ENCODE assay signal across 1 cellular context in the genomic region with DNA sequence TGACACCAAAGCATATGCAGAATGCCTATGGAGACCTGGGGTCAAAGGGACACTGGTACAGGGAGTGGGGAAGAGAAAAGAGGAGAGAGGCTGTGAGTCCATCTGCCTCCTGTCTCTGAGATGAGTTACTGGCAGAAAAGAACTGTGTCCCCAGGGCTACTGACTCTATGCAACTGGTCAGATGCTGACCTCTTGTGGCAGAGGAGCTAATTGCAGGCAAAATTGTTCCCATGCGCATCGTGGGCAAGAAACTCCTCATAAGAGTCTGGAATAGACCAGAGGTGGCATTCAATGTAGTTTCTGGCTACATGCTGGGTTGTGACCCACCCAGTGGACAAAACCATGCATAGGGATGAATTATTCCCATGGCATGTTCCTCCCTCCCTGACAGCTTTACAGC.
TF ChIP-seq lines count a peak whose summit lies in the region.

No MANE protein-coding gene starts in this region.

TF ChIP-seq in HepG2, 621 proteins besides CTCF, POLR2A, EP300 and RAD21:
- TF ChIP-seq SALL1 (CRISPR knock-in tag; IDR thresholded peaks at IDR 0.05) = 0 out of 2 replicates have a peak, but pooled peaks have one; percentile 11
- TF ChIP-seq NPAS2 (CRISPR knock-in tag; IDR thresholded peaks at IDR 0.05; ENCODE audit: borderline replicate concordance) = no peak
- TF ChIP-seq STAG1 (CRISPR knock-in tag; IDR thresholded peaks at IDR 0.05) = peak; percentile 63
- TF ChIP-seq ZBTB8A (CRISPR knock-in tag; IDR thresholded peaks at IDR 0.05; ENCODE audit: borderline replicate concordance, low read depth) = no peak
- TF ChIP-seq LCORL (IDR thresholded peaks at IDR 0.05) = no peak
- no peak for TF ChIP-seq LCORL (CRISPR knock-in tag; IDR thresholded peaks at IDR 0.05)
- TF ChIP-seq ELF4 (CRISPR knock-in tag; IDR thresholded peaks at IDR 0.05; ENCODE audit: borderline replicate concordance) = no peak
- no peak for TF ChIP-seq ZFP90 (CRISPR knock-in tag; IDR thresholded peaks at IDR 0.05; ENCODE audit: borderline replicate concordance)
- peak; percentile 53 for TF ChIP-seq XRCC5 (optimal IDR thresholded peaks at IDR 0.05; ENCODE audit: low read length)
- TF ChIP-seq, protein P1, sequence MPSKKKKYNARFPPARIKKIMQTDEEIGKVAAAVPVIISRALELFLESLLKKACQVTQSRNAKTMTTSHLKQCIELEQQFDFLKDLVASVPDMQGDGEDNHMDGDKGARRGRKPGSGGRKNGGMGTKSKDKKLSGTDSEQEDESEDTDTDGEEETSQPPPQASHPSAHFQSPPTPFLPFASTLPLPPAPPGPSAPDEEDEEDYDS (CRISPR knock-in tag; IDR thresholded peaks at IDR 0.05) = no peak
- TF ChIP-seq KAT7 (CRISPR knock-in tag; IDR thresholded peaks at IDR 0.05; ENCODE audit: borderline replicate concordance) = no peak
- TF ChIP-seq KLF11 (CRISPR knock-in tag; IDR thresholded peaks at IDR 0.05) = no peak
- peak; percentile 40; the same call in 1 of the 2 replicates for TF ChIP-seq SP4 (CRISPR knock-in tag; IDR thresholded peaks at IDR 0.05)
- TF ChIP-seq ATM (IDR thresholded peaks at IDR 0.05; ENCODE audit: borderline replicate concordance) = no peak
